In genomic region chr15:44536962-44537727, GRCh38 we compare ENCODE assay signal across 8 cellular contexts. TPM values are rescaled to one million over a fixed set of nuclear protein-coding genes. Genes with fewer than 3 reads are reported as not detected.
A peak's percentile ranks its signal among the peaks of the same experiment; 100 is the strongest.
DNase-seq lines count a peak whose midpoint lies in the region; ATAC-seq and TF ChIP-seq lines count a peak whose summit lies in the region.

EIF3J (plus strand) TSS chr15:44537147; CDS start chr15:44537195, 48 bp downstream.

- DNase-seq in AG09319 (ENCODE audit: extremely low read depth, low read depth) (peak; percentile 95), NCI-H460 (ENCODE audit: extremely low read depth, low read depth) (peak; percentile 95), cerebellum (ENCODE audit: low spot score) (peak; percentile 94), kidney glomerular epithelial cell (lab: John Stamatoyannopoulos, UW) (peak; percentile 94)
- peak; percentile 87 to 88 for DNase-seq in activated CD4-positive, alpha-beta T cell treated with anti-CD3 and anti-CD28 coated beads for 24 hours (ENCODE audit: low read depth in 2 of 2)
- peak; percentile 90 to 93 for DNase-seq in stimulated activated CD4-positive, alpha-beta T cell treated with anti-CD3 and anti-CD28 coated beads, Interleukin-15, amount 100 ng/mL, for 48 hours (ENCODE audit: low read depth in 2 of 2)

- no peak for TF ChIP-seq CTCF in AG09319 (IDR thresholded peaks at IDR 0.05; ENCODE audit: low read depth, low read length)

- ATAC-seq in GM19035 (IDR thresholded peaks at IDR 0.05; ENCODE audit: unreplicated experiment): peak; percentile 85
- ATAC-seq in HG03354 (IDR thresholded peaks at IDR 0.05; ENCODE audit: poor library complexity, severe bottlenecking, unreplicated experiment): peak; percentile 91

RNA-seq across cellular contexts. Expression of gene EIF3J, which starts in this region (rescaled TPM):
- total RNA-seq in NCI-H460 (2014; rRNA removed; shearing (Covaris generic)): 48.6 and 61.8 TPM in 2 replicates
- polyA plus RNA-seq in NCI-H460 (2014; cell fraction: nucleus; rRNA removed): 40.6 and 64.5 TPM in 2 replicates
- total RNA-seq in cerebellum: 50.4 TPM

Comparison
In these comparisons a context has a peak if more than half of its experiments do, and no peak if none do; other contexts are left out.
1. Peak in every context shown above with its lines: DNase-seq and ATAC-seq.